ENCODE assay signal across 9 cellular contexts in genomic region chr9:37464006-37464405, GRCh38. TPM values are rescaled to one million over a fixed set of nuclear protein-coding genes. Genes with fewer than 3 reads are reported as not detected.
DNase-seq lines count a peak whose midpoint lies in the region; TF ChIP-seq lines count a peak whose summit lies in the region.
"Had no signal": no experiment of that assay in that cellular context is flagged by ENCODE, and none has a peak within 500 bp of the region (broad histone marks: within the 10 kb centered on the region; RNA-seq: fewer than 3 reads in every experiment).

No MANE protein-coding gene starts in this region.

- H3K9me3 ChIP-seq in esophagus (ENCODE audit: control insufficient read depth in 2 of 2, insufficient read depth in 1 of 2, low read depth in 1 of 2, low read length in 1 of 2) (no peaks in the 10 kb centered on the region), prostate gland (no peaks in the 10 kb centered on the region)
- H3K9me3 ChIP-seq: neutrophil had no signal

- CTCF ChIA-PET in RWPE1 (lab: Yijun Ruan, JAX), result interaction anchor here (0.6 kb wide), 1 partner anchor 28 kb away, joined by 3 read pairs; no protein-coding TSS in a partner anchor

- WGBS in esophagus, 2 donors, result 24 to 28% methylated on average over 3 of the region's 3 CpGs
- 26% methylated on average over 3 of the region's 3 CpGs for WGBS in prostate gland

- POLR2A ChIA-PET in RWPE1 (lab: Yijun Ruan, JAX; ENCODE audit: low non-redundant PET), result no interaction called here

- DNase-seq in GM06990 (ENCODE audit: extremely low read depth, insufficient read length) (no peak), RWPE1 (ENCODE audit: low spot score) (no peak), prostate gland (ENCODE audit: low spot score) (no peak), SW 1271 (lab: John Stamatoyannopoulos, UW) (no peak), AG20443 (ENCODE audit: low spot score) (no peak), posterior cingulate gyrus (no peak), DMS114 treated with DMSO at 0.1 percent for 48 hours (lab: John Stamatoyannopoulos, UW; ENCODE audit: unreplicated experiment) (no peak)

- peaks cover 2% of the 10 kb centered on the region in 2 donors for H3K4me1 ChIP-seq in esophagus (ENCODE audit: control insufficient read depth in 2 of 2, insufficient read depth in 2 of 2, low read length in 1 of 2)
- no peaks in the 10 kb centered on the region for H3K4me1 ChIP-seq in prostate gland (replicated peaks)

- intact Hi-C loops in prostate gland (cut with DNase I), result loop anchor here (10.0 kb wide), 2 partner anchors 49 to 339 kb away; partner anchors contain the start of gene ZCCHC7
- intact Hi-C loops in posterior cingulate gyrus (cut with DNase I), result no loop called here

- peak overlapping the region; percentile 99 for H3K27ac ChIP-seq in RWPE1
- peak overlapping the region; percentile 50 to 64 for H3K27ac ChIP-seq in esophagus (ENCODE audit: low read depth in 2 of 2, low read length in 1 of 2)
- peak overlapping the region; percentile 97 to 99 for H3K27ac ChIP-seq in prostate gland

- H3K27me3 ChIP-seq in GM06990 (replicated peaks; ENCODE audit: control insufficient read depth, insufficient read depth, low read length) (no peaks in the 10 kb centered on the region), esophagus (ENCODE audit: control insufficient read depth in 1 of 2, insufficient read depth in 2 of 2, low read length in 2 of 2) (no peaks in the 10 kb centered on the region), prostate gland (replicated peaks; ENCODE audit: insufficient read depth) (no peaks in the 10 kb centered on the region)

- TF ChIP-seq POLR2A in prostate gland (IDR thresholded peaks at IDR 0.05), result no peak

- TF ChIP-seq CTCF in GM06990 (IDR thresholded peaks at IDR 0.05; ENCODE audit: insufficient read depth, low read length, poor library complexity, severe bottlenecking), result no peak
- no peak for TF ChIP-seq CTCF in RWPE1 (conservative IDR thresholded peaks at IDR 0.05; ENCODE audit: low read depth)
- TF ChIP-seq CTCF in prostate gland (IDR thresholded peaks at IDR 0.05), result no peak

- H3K4me3 ChIP-seq in GM06990 (replicated peaks; ENCODE audit: low read depth, low read length) (peak overlapping the region; percentile 98), esophagus (ENCODE audit: low read depth in 1 of 2, low read length in 2 of 2) (peak overlapping the region; percentile 22 to 82), prostate gland (peak overlapping the region; percentile 74 to 80)

- H3K36me3 ChIP-seq in GM06990 (ENCODE audit: control insufficient read depth, insufficient read depth, low read length) (no peaks in the 10 kb centered on the region; the same call in 1 of the 2 replicates), esophagus (ENCODE audit: control insufficient read depth in 2 of 2, insufficient read depth in 2 of 2, low read length in 1 of 2) (peaks cover 0 to 2% of the 10 kb centered on the region in 2 donors), prostate gland (no peaks in the 10 kb centered on the region)
- H3K36me3 ChIP-seq: neutrophil had no signal

RNA-seq across cellular contexts. Expression of gene ZBTB5, which starts 1.2 kb away (rescaled TPM):
- polyA plus RNA-seq in esophagus, result 1 to 10 TPM; 6.1 to 9.9 TPM
- total RNA-seq in prostate gland, result 10 to 100 TPM; 17.8 to 26.6 TPM

RNA-seq across cellular contexts. Expression of gene POLR1E, which starts 21.7 kb away (rescaled TPM):
- 10 to 100 TPM in 1 of 2 donors, 1 to 10 TPM in 1; 8.1 to 15.2 TPM for polyA plus RNA-seq in esophagus
- total RNA-seq in prostate gland, result 10 to 100 TPM; 20.7 to 21.0 TPM

RNA-seq across cellular contexts. Expression of gene GRHPR, which starts 41.5 kb away (rescaled TPM):
- 10 to 100 TPM; 36.5 to 92.2 TPM for polyA plus RNA-seq in esophagus
- 100 to 1,000 TPM; 191 to 275 TPM for total RNA-seq in prostate gland
